In the genomic region with DNA sequence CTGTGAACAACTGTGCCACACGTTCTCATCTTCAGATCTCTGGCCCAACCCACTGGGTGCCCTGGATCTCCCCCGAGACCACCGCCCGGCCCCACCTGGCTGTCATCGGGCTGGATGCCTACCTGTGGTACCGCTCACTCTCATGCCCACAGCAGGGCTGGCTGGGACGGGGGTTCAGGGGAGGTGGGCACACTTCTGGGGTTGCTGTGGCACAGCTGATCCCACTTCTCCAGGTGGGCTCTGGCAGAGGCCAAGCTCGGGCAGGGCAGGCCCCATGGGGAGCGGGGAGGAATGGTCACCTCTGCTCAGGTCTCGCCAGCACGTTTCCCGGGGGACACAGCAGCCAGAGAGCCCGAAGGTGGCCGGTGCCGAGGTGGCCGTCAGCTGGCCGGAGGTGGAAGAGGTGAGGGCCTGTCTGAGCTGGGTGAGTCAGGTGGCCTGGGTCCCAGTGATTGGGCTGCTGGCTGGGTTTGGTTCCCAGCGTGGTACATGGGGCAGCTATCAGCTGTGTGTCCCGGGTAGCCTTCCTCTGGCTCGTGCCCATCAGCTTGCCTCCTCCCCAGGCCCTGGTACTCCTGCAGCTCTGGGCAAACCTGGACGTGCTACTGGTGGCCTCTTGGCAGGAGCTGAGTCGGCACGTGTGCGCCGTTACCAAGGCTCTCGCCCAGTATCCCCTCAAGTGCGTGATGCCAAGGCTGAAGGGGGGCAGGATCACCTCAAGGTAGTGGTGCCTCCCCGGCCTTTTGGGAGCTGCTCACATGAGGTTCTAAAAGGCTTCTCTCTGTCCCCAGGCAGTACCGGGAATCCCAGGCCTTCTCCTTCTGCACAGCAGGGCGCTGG, we compare ENCODE assay signal across 15 cellular contexts. TPM values are rescaled to one million over a fixed set of nuclear protein-coding genes. Genes with fewer than 3 reads are reported as not detected.
A peak's percentile ranks its signal among the peaks of the same experiment; 100 is the strongest.
DNase-seq lines count a peak whose midpoint lies in the region; ATAC-seq, FAIRE-seq and TF ChIP-seq lines count a peak whose summit lies in the region.
"Had no signal": no experiment of that assay in that cellular context is flagged by ENCODE, and none has a peak within 500 bp of the region (broad histone marks: within the 10 kb centered on the region; RNA-seq: fewer than 3 reads in every experiment).

No MANE protein-coding gene starts in this region.

- H3K27ac Mint-ChIP-seq in activated CD4-positive, alpha-beta T cell treated with anti-CD3 and anti-CD28 coated beads, Interleukin-2, amount 10 ng/mL, durations not matched to agents 24 days and 14 days = no peak overlapping the region
- H3K27ac Mint-ChIP-seq in IgD-negative memory B cell = peak overlapping the region in 1 of 3 donors; percentile 14
- no peak overlapping the region for H3K27ac Mint-ChIP-seq in astrocyte (ENCODE audit: unreplicated experiment)
- no peak overlapping the region for H3K27ac Mint-ChIP-seq in neural progenitor cell

- H3K4me1 ChIP-seq in astrocyte (ENCODE audit: insufficient read depth, low read length) = peaks cover 24% of the 10 kb centered on the region
- peaks cover 5% of the 10 kb centered on the region for H3K4me1 ChIP-seq in neural progenitor cell

- ATAC-seq in GM21723 (IDR thresholded peaks at IDR 0.05; ENCODE audit: unreplicated experiment) = no peak

- peak overlapping the region; percentile 91 for H3K4me2 ChIP-seq in astrocyte (ENCODE audit: low read length)
- H3K4me2 ChIP-seq in neural progenitor cell = no peak overlapping the region

- intact Hi-C loops in activated CD4-positive, alpha-beta T cell treated with anti-CD3 and anti-CD28 coated beads, Interleukin-2, amount 10 ng/mL, durations not matched to agents 24 days and 14 days (cut with micrococcal nuclease) = no loop called here

- peaks cover 7% of the 10 kb centered on the region for H3K4me1 Mint-ChIP-seq in activated CD4-positive, alpha-beta T cell treated with anti-CD3 and anti-CD28 coated beads, Interleukin-2, amount 10 ng/mL, durations not matched to agents 24 days and 14 days
- H3K4me1 Mint-ChIP-seq in IgD-negative memory B cell (peaks cover 6 to 12% (median 8%) of the 10 kb centered on the region in 3 donors), astrocyte (ENCODE audit: low read depth, unreplicated experiment) (peaks cover 4% of the 10 kb centered on the region), neural progenitor cell (peaks cover 10% of the 10 kb centered on the region)

- H3K9ac ChIP-seq in astrocyte (ENCODE audit: low read length) = peak overlapping the region; percentile 91
- no peak overlapping the region for H3K9ac ChIP-seq in neural progenitor cell

- H3K9me3 ChIP-seq in astrocyte (ENCODE audit: insufficient read depth, low read depth, low read length) (no peaks in the 10 kb centered on the region), neural progenitor cell (ENCODE audit: low read depth) (no peaks in the 10 kb centered on the region)

- TF ChIP-seq CTCF in astrocyte (IDR thresholded peaks at IDR 0.05; ENCODE audit: insufficient read depth, low read depth, low read length) (no peak), neural progenitor cell (IDR thresholded peaks at IDR 0.05) (no peak)

- H3F3A ChIP-seq in neural progenitor cell (ENCODE audit: low read depth) = peaks cover 3% of the 10 kb centered on the region

- DNase-seq in activated CD4-positive, alpha-beta T cell treated with anti-CD3 and anti-CD28 coated beads, Interleukin-2, amount 10 ng/mL, durations not matched to agents 24 days and 14 days = no peak
- DNase-seq in activated CD4-positive, alpha-beta T cell treated with anti-CD3 and anti-CD28 coated beads for 48 hours = no peak
- DNase-seq in astrocyte (ENCODE audit: low read depth) = no peak
- DNase-seq in neural progenitor cell (ENCODE audit: low spot score) = no peak
- no peak for DNase-seq in GM03348 (ENCODE audit: low spot score)
- no peak for DNase-seq in GM19240 (ENCODE audit: insufficient read length, low spot score)
- DNase-seq: activated CD4-positive, alpha-beta T cell treated with anti-CD3 and anti-CD28 coated beads for 1 hour; amniotic stem cell; dermis blood vessel endothelial cell; foreskin fibroblast; NCI-H146; small intestine; trophoblast cell had no signal

- H2AFZ ChIP-seq in astrocyte (ENCODE audit: low read depth, low read length) = no peak overlapping the region
- no peak overlapping the region for H2AFZ ChIP-seq in neural progenitor cell (replicated peaks)

- no peak overlapping the region for H3K27ac ChIP-seq in astrocyte (ENCODE audit: low read depth, low read length)
- H3K27ac ChIP-seq in neural progenitor cell = no peak overlapping the region

- H3K4me3 Mint-ChIP-seq in activated CD4-positive, alpha-beta T cell treated with anti-CD3 and anti-CD28 coated beads, Interleukin-2, amount 10 ng/mL, durations not matched to agents 24 days and 14 days = peak overlapping the region; percentile 45
- peak overlapping the region in 3 of 4 donors; percentile 27 to 60 (median 48) for H3K4me3 Mint-ChIP-seq in IgD-negative memory B cell
- H3K4me3 Mint-ChIP-seq in astrocyte (ENCODE audit: unreplicated experiment) = peak overlapping the region; percentile 54
- H3K4me3 Mint-ChIP-seq in neural progenitor cell = peak overlapping the region; percentile 58

- no peak for FAIRE-seq in astrocyte (lab: Jason Lieb, UNC)
- FAIRE-seq: small intestine had no signal

- H3K4me3 ChIP-seq in astrocyte (ENCODE audit: insufficient read depth, low read depth, low read length) (no peak overlapping the region), neural progenitor cell (no peak overlapping the region)

- H4K20me1 ChIP-seq in astrocyte (ENCODE audit: insufficient read depth, low read length) (peaks cover 38% of the 10 kb centered on the region), neural progenitor cell (ENCODE audit: low read depth) (peaks cover 38% of the 10 kb centered on the region)

- H3K9me3 Mint-ChIP-seq in activated CD4-positive, alpha-beta T cell treated with anti-CD3 and anti-CD28 coated beads, Interleukin-2, amount 10 ng/mL, durations not matched to agents 24 days and 14 days = no peaks in the 10 kb centered on the region
- H3K9me3 Mint-ChIP-seq in IgD-negative memory B cell (no peaks in the 10 kb centered on the region), astrocyte (ENCODE audit: unreplicated experiment) (no peaks in the 10 kb centered on the region), neural progenitor cell (no peaks in the 10 kb centered on the region)

- peaks cover 16% of the 10 kb centered on the region for H3K36me3 Mint-ChIP-seq in activated CD4-positive, alpha-beta T cell treated with anti-CD3 and anti-CD28 coated beads, Interleukin-2, amount 10 ng/mL, durations not matched to agents 24 days and 14 days (ENCODE audit: low read depth)
- H3K36me3 Mint-ChIP-seq in IgD-negative memory B cell (no peaks in the 10 kb centered on the region), astrocyte (ENCODE audit: low read depth, unreplicated experiment) (no peaks in the 10 kb centered on the region), neural progenitor cell (peaks cover 3% of the 10 kb centered on the region)

- H3K27me3 ChIP-seq in astrocyte (ENCODE audit: insufficient read depth, low read length) (no peaks in the 10 kb centered on the region), neural progenitor cell (no peaks in the 10 kb centered on the region)

- H3K36me3 ChIP-seq in astrocyte (ENCODE audit: insufficient read depth, low read length) = no peaks in the 10 kb centered on the region
- H3K36me3 ChIP-seq in neural progenitor cell = no peaks in the 10 kb centered on the region

- peaks cover 41% of the 10 kb centered on the region for H3K79me2 ChIP-seq in astrocyte (ENCODE audit: insufficient read depth, low read length)
- H3K79me2 ChIP-seq in neural progenitor cell (ENCODE audit: low read depth) = peaks cover 25% of the 10 kb centered on the region

- no peaks in the 10 kb centered on the region for H3K27me3 Mint-ChIP-seq in activated CD4-positive, alpha-beta T cell treated with anti-CD3 and anti-CD28 coated beads, Interleukin-2, amount 10 ng/mL, durations not matched to agents 24 days and 14 days
- H3K27me3 Mint-ChIP-seq in IgD-negative memory B cell = no peaks in the 10 kb centered on the region
- no peaks in the 10 kb centered on the region for H3K27me3 Mint-ChIP-seq in astrocyte (ENCODE audit: low read depth, unreplicated experiment)
- H3K27me3 Mint-ChIP-seq in neural progenitor cell (ENCODE audit: insufficient read depth, low read depth) = peaks cover 5% of the 10 kb centered on the region

RNA-seq across cellular contexts. Expression of a gene that starts 2.3 kb away (rescaled TPM):
- total RNA-seq in activated CD4-positive, alpha-beta T cell treated with anti-CD3 and anti-CD28 coated beads, Interleukin-2, amount 10 ng/mL, durations not matched to agents 24 days and 14 days = 201 and 207 TPM in 2 replicates
- 156 TPM for polyA plus RNA-seq in IgD-negative memory B cell
- total RNA-seq in astrocyte (74.0 and 80.2 TPM in 2 replicates), neural progenitor cell (ENCODE audit: low replicate concordance) (48.4 and 108 TPM in 2 replicates)

RNA-seq across cellular contexts. Expression of a gene that starts 2.6 kb away (rescaled TPM):
- total RNA-seq in activated CD4-positive, alpha-beta T cell treated with anti-CD3 and anti-CD28 coated beads, Interleukin-2, amount 10 ng/mL, durations not matched to agents 24 days and 14 days = 28.2 and 30.0 TPM in 2 replicates
- 1.5 TPM for polyA plus RNA-seq in IgD-negative memory B cell
- total RNA-seq in astrocyte (21.4 and 23.3 TPM in 2 replicates), neural progenitor cell (ENCODE audit: low replicate concordance) (2.3 and 10.3 TPM in 2 replicates)

RNA-seq across cellular contexts. Expression of a gene that starts 3.9 kb away (rescaled TPM):
- 46.3 and 50.0 TPM in 2 replicates for total RNA-seq in activated CD4-positive, alpha-beta T cell treated with anti-CD3 and anti-CD28 coated beads, Interleukin-2, amount 10 ng/mL, durations not matched to agents 24 days and 14 days
- 66.1 TPM for polyA plus RNA-seq in IgD-negative memory B cell
- total RNA-seq in astrocyte (36.3 and 42.7 TPM in 2 replicates), neural progenitor cell (ENCODE audit: low replicate concordance) (15.6 and 42.5 TPM in 2 replicates)

RNA-seq across cellular contexts. Expression of a gene that starts 7.1 kb away (rescaled TPM):
- 24.6 and 24.9 TPM in 2 replicates for total RNA-seq in activated CD4-positive, alpha-beta T cell treated with anti-CD3 and anti-CD28 coated beads, Interleukin-2, amount 10 ng/mL, durations not matched to agents 24 days and 14 days
- polyA plus RNA-seq in IgD-negative memory B cell = 55.2 TPM
- total RNA-seq in astrocyte = 21.8 and 23.3 TPM in 2 replicates
- total RNA-seq in neural progenitor cell (ENCODE audit: low replicate concordance) = 18.7 and 53.4 TPM in 2 replicates

RNA-seq across cellular contexts. Expression of a gene that starts 7.5 kb away (rescaled TPM):
- 77.4 and 81.1 TPM in 2 replicates for total RNA-seq in activated CD4-positive, alpha-beta T cell treated with anti-CD3 and anti-CD28 coated beads, Interleukin-2, amount 10 ng/mL, durations not matched to agents 24 days and 14 days
- 76.9 TPM for polyA plus RNA-seq in IgD-negative memory B cell
- total RNA-seq in astrocyte (41.4 and 45.2 TPM in 2 replicates), neural progenitor cell (ENCODE audit: low replicate concordance) (22.8 and 77.7 TPM in 2 replicates)
